ENCODE assay signal across 1 cellular context in genomic region chr6:158356586-158357546, GRCh38.
TF ChIP-seq lines count a peak whose summit lies in the region.

No MANE protein-coding gene starts in this region.

TF ChIP-seq in HepG2, 621 proteins besides CTCF, POLR2A, EP300 and RAD21:
- no peak for TF ChIP-seq PREB (CRISPR knock-in tag; IDR thresholded peaks at IDR 0.05)
- TF ChIP-seq ZNF687 (CRISPR knock-in tag; IDR thresholded peaks at IDR 0.05) = peak; percentile 14; the same call in 1 of the 2 replicates
TF ChIP-seq in HepG2: peak in this region for 1.
